ENCODE assay signal across 2 cellular contexts in genomic region chr4:21900211-21900610, GRCh38.
TF ChIP-seq lines count a peak whose summit lies in the region.

No MANE protein-coding gene starts in this region.

TF ChIP-seq in SK-N-SH, 30 proteins besides CTCF, POLR2A, EP300 and RAD21 (continued from another document):
- TF ChIP-seq ZBTB33 (IDR thresholded peaks at IDR 0.05; ENCODE audit: borderline replicate concordance, low read depth) (no peak), YY1 (IDR thresholded peaks at IDR 0.05; ENCODE audit: low read depth) (no peak)

TF ChIP-seq in SK-N-SH treated with all-trans-retinoic acid at 6 μM for 48 hours, 23 proteins besides CTCF, POLR2A, EP300 and RAD21 (continued from another document):
- TF ChIP-seq OSR1 (CRISPR knock-in tag; IDR thresholded peaks at IDR 0.05) = no peak
- no peak for TF ChIP-seq ZC3H10 (CRISPR knock-in tag; IDR thresholded peaks at IDR 0.05)
- TF ChIP-seq ZFP30 (CRISPR knock-in tag; IDR thresholded peaks at IDR 0.05) = no peak
- TF ChIP-seq CSDC2 (CRISPR knock-in tag; IDR thresholded peaks at IDR 0.05) = no peak
- TF ChIP-seq ESRRG (CRISPR knock-in tag; IDR thresholded peaks at IDR 0.05) = no peak
- no peak for TF ChIP-seq CREB5 (CRISPR knock-in tag; IDR thresholded peaks at IDR 0.05; ENCODE audit: low read depth)
- TF ChIP-seq TCF4 (CRISPR knock-in tag; IDR thresholded peaks at IDR 0.05; ENCODE audit: borderline replicate concordance) = no peak
- TF ChIP-seq TOX (CRISPR knock-in tag; IDR thresholded peaks at IDR 0.05; ENCODE audit: borderline replicate concordance) = no peak
- TF ChIP-seq POU6F1 (CRISPR knock-in tag; IDR thresholded peaks at IDR 0.05; ENCODE audit: borderline replicate concordance, low read depth) = no peak
- TF ChIP-seq RARB (CRISPR knock-in tag; IDR thresholded peaks at IDR 0.05) = no peak
TF ChIP-seq in SK-N-SH treated with all-trans-retinoic acid at 6 μM for 48 hours: peak in this region for 0.
